Comparison of ENCODE assay signal across 11 cellular contexts in the genomic region with DNA sequence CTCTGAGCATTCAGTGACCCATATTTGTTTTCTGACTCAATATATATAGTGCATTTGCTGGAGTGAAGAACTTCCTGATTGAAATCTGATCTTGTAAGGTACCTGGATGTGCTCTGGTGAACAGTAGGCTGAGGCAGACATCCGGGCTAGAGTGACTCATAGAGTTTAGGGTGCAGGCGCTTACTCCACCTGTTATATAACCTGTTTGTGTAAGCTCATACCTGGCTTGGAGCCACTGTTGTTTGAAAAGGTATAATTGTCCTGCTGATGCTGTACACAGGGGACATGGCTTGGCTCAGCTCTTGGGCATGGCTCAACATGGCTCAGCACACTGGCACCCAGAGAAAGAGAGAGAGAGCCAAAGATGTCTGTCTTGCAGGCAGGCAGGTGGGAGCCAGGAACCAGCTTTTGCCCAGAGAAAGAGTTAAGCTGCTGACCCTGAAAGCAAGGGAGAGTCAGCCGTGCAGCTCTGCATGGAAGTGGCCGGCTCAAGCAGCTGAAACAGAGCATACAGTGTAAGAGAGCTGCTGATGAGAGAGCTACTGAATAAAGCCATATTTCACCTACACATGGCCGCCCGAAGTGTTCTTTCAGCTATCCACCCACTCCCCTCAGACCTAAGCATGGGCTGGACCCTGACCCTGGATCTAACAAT. TPM values are rescaled to one million over a fixed set of nuclear protein-coding genes. Genes with fewer than 3 reads are reported as not detected.
DNase-seq lines count a peak whose midpoint lies in the region; ATAC-seq and TF ChIP-seq lines count a peak whose summit lies in the region.
"Had no signal": no experiment of that assay in that cellular context is flagged by ENCODE, and none has a peak within 500 bp of the region (broad histone marks: within the 10 kb centered on the region; RNA-seq: fewer than 3 reads in every experiment).

No MANE protein-coding gene starts in this region.

- BruUV-seq in OCI-LY7 (replicated peaks; lab: Mats Ljungman, UMichigan) = no TSS peak

- peak; percentile 28 for DNase-seq in activated effector memory CD4-positive, alpha-beta T cell treated with Interleukin-2 at 50 U/mL for 16 hours
- no peak for DNase-seq in activated effector memory CD4-positive, alpha-beta T cell treated with anti-CD3 and anti-CD28 coated beads, Interleukin-2, amount 50 U/mL, for 16 hours
- peak; percentile 39 for DNase-seq in OCI-LY7 (ENCODE audit: low spot score)
- peak; percentile 32 for DNase-seq in iPS-NIHi11 (ENCODE audit: low spot score)
- DNase-seq in ureter (ENCODE audit: low spot score) = peak; percentile 83
- DNase-seq in left cardiac atrium = no peak
- no peak for DNase-seq in activated CD8-positive, alpha-beta memory T cell treated with anti-CD3 and anti-CD28 coated beads, Interleukin-2, amount 10 ng/mL, durations not matched to agents 7 days and 5 days
- DNase-seq: dorsolateral prefrontal cortex, retina, SW 1271 had no signal

- H3K9me3 Mint-ChIP-seq in activated CD8-positive, alpha-beta memory T cell treated with anti-CD3 and anti-CD28 coated beads, Interleukin-2, amount 10 ng/mL, durations not matched to agents 7 days and 5 days (ENCODE audit: low read depth) = peaks cover 2% of the 10 kb centered on the region

- H3K27ac Mint-ChIP-seq in activated CD8-positive, alpha-beta memory T cell treated with anti-CD3 and anti-CD28 coated beads, Interleukin-2, amount 10 ng/mL, durations not matched to agents 7 days and 5 days = no peak overlapping the region

- peaks cover 30% of the 10 kb centered on the region for H3K27me3 Mint-ChIP-seq in activated CD8-positive, alpha-beta memory T cell treated with anti-CD3 and anti-CD28 coated beads, Interleukin-2, amount 10 ng/mL, durations not matched to agents 7 days and 5 days

- no peaks in the 10 kb centered on the region for H3K36me3 Mint-ChIP-seq in activated CD8-positive, alpha-beta memory T cell treated with anti-CD3 and anti-CD28 coated beads, Interleukin-2, amount 10 ng/mL, durations not matched to agents 7 days and 5 days

- no peak overlapping the region for H3K4me2 ChIP-seq in OCI-LY7 (ENCODE audit: low read length)

- no peaks in the 10 kb centered on the region for H4K20me1 ChIP-seq in OCI-LY7 (ENCODE audit: insufficient read depth, low read length)

- H3K4me1 Mint-ChIP-seq in activated CD8-positive, alpha-beta memory T cell treated with anti-CD3 and anti-CD28 coated beads, Interleukin-2, amount 10 ng/mL, durations not matched to agents 7 days and 5 days = peaks cover 2% of the 10 kb centered on the region

- peaks cover 7% of the 10 kb centered on the region for H3K4me1 ChIP-seq in OCI-LY7 (ENCODE audit: insufficient read depth, low read length, poor library complexity, severe bottlenecking)

- ATAC-seq in left cardiac atrium = no peak
- ATAC-seq in GM21737 (IDR thresholded peaks at IDR 0.05; ENCODE audit: unreplicated experiment) = no peak
- ATAC-seq in activated CD8-positive, alpha-beta memory T cell treated with anti-CD3 and anti-CD28 coated beads, Interleukin-2, amount 10 ng/mL, durations not matched to agents 7 days and 5 days = no peak

- no peak overlapping the region for H3K4me3 ChIP-seq in OCI-LY7 (ENCODE audit: low read depth, low read length, poor library complexity, severe bottlenecking)
- H3K4me3 ChIP-seq: dorsolateral prefrontal cortex had no signal

- H3K79me2 ChIP-seq in OCI-LY7 (ENCODE audit: insufficient read depth, low read depth, low read length) = no peaks in the 10 kb centered on the region

- no peaks in the 10 kb centered on the region for H3K36me3 ChIP-seq in OCI-LY7 (ENCODE audit: insufficient read depth, low read length)

- H3K27ac ChIP-seq in OCI-LY7 (ENCODE audit: low read depth, low read length, poor library complexity, severe bottlenecking) = no peak overlapping the region
- H3K27ac ChIP-seq: dorsolateral prefrontal cortex had no signal

- no peaks in the 10 kb centered on the region for H3K9me2 ChIP-seq in OCI-LY7 (ENCODE audit: insufficient read depth, low read length)

- H3K4me3 Mint-ChIP-seq in activated CD8-positive, alpha-beta memory T cell treated with anti-CD3 and anti-CD28 coated beads, Interleukin-2, amount 10 ng/mL, durations not matched to agents 7 days and 5 days = no peak overlapping the region

- CTCF ChIA-PET in OCI-LY7 (lab: Charles Lee; ENCODE audit: unreplicated experiment) = no interaction called here
- CTCF ChIA-PET in activated CD8-positive, alpha-beta memory T cell treated with anti-CD3 and anti-CD28 coated beads, Interleukin-2, amount 10 ng/mL, durations not matched to agents 7 days and 5 days (lab: Charles Lee) = no interaction called here

- no peak for TF ChIP-seq CTCF in OCI-LY7 (conservative IDR thresholded peaks at IDR 0.05; ENCODE audit: low read length)

- POLR2A ChIA-PET in OCI-LY7 (lab: Charles Lee) = no interaction called here

- peaks cover 14% of the 10 kb centered on the region for H3K9me3 ChIP-seq in OCI-LY7 (ENCODE audit: low read length)

- H2AFZ ChIP-seq in OCI-LY7 (ENCODE audit: low read length) = peak overlapping the region; percentile 41; the same call in 1 of the 2 replicates

- intact Hi-C loops in OCI-LY7 (cut with micrococcal nuclease; ENCODE audit: unreplicated experiment) = no loop called here
- intact Hi-C loops in left cardiac atrium (cut with DNase I) = no loop called here

RNA-seq across cellular contexts. Expression of gene GJA5, which starts 43.2 kb away (rescaled TPM):
- total RNA-seq in OCI-LY7 (2014; rRNA removed; shearing (Covaris generic)) = not detected in 2 replicates
- total RNA-seq in OCI-LY7 (2022) = not detected in 2 replicates
- total RNA-seq in ureter = 5.0 TPM
- 10 to 100 TPM; 39.4 to 54.6 TPM for total RNA-seq in left cardiac atrium
- total RNA-seq in activated CD8-positive, alpha-beta memory T cell treated with anti-CD3 and anti-CD28 coated beads, Interleukin-2, amount 10 ng/mL, durations not matched to agents 7 days and 5 days = not detected

RNA-seq across cellular contexts. Expression of gene ACP6, which starts 46.9 kb away (rescaled TPM):
- 17.5 and 20.0 TPM in 2 replicates for total RNA-seq in OCI-LY7 (2014; rRNA removed; shearing (Covaris generic))
- total RNA-seq in OCI-LY7 (2022) = 37.8 and 38.6 TPM in 2 replicates
- total RNA-seq in ureter = 64.9 TPM
- total RNA-seq in left cardiac atrium = 10 to 100 TPM; 11.8 to 12.9 TPM
- 10 to 100 TPM; 11.2 to 20.3 TPM for total RNA-seq in activated CD8-positive, alpha-beta memory T cell treated with anti-CD3 and anti-CD28 coated beads, Interleukin-2, amount 10 ng/mL, durations not matched to agents 7 days and 5 days

Comparison
In these comparisons a context has a peak if more than half of its experiments do, and no peak if none do; other contexts are left out.
1. DNase-seq: peak in activated effector memory CD4-positive, alpha-beta T cell treated with Interleukin-2 at 50 U/mL for 16 hours (single experiment), OCI-LY7 (single experiment), iPS-NIHi11 (single experiment) and ureter (single experiment); none in activated effector memory CD4-positive, alpha-beta T cell treated with anti-CD3 and anti-CD28 coated beads, Interleukin-2, amount 50 U/mL, for 16 hours (single experiment), left cardiac atrium (single experiment) and activated CD8-positive, alpha-beta memory T cell treated with anti-CD3 and anti-CD28 coated beads, Interleukin-2, amount 10 ng/mL, durations not matched to agents 7 days and 5 days (single experiment).